Comparison of ENCODE assay signal across 11 cellular contexts in the genomic region with DNA sequence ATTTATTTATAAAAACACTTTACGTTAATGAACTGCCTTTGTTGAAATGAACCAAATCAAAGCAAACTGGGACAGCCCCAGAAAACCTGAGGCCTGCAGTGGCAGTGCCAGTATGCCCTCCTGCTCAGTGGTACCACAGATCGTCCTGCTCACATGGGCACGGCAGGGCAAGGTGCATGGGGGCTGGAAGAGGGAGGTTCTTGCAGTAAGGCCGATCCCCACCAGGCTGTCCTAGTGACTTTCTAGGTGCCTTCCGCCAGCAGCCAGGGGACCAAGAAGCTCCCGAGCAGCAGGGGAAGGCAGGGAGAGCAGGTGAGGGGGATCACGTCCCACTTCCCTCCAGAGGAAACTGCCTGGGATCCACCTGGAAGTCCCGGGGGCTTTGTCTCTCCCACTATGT.
"Had no signal": no experiment of that assay in that cellular context is flagged by ENCODE, and none has a peak within 500 bp of the region (broad histone marks: within the 10 kb centered on the region; RNA-seq: fewer than 3 reads in every experiment).

No MANE protein-coding gene starts in this region.

- H3K27ac Mint-ChIP-seq: activated T-helper 1 cell treated with anti-CD3 and anti-CD28 coated beads, Interleukin-12 subunit alpha, Interleukin-12 subunit beta, Interleukin-2, Interleukin-4 antibody, amounts not matched to agents 30 ng/mL and 10 ng/mL and 1 ng/mL, durations not matched to agents 14 hours and 24 hours and 36 hours; memory B cell; nephron progenitor cell had no signal

- H3K4me3 ChIP-seq: ascending aorta, esophagus muscularis mucosa, uterus had no signal

- H3K27me3 ChIP-seq: uterus had no signal

- H3K9me3 ChIP-seq: ascending aorta, esophagus muscularis mucosa, uterus had no signal

- DNase-seq: activated CD4-positive, alpha-beta T cell treated with anti-CD3 and anti-CD28 coated beads for 4 hours; activated naive CD4-positive, alpha-beta T cell; nephron progenitor cell; stimulated activated CD4-positive, alpha-beta T cell treated with anti-CD3 and anti-CD28 coated beads, Interleukin-4, amount 100 ng/mL, for 4 hours; stimulated activated naive CD8-positive, alpha-beta T cell treated with anti-CD3 and anti-CD28 coated beads, Interleukin-15, amount 100 ng/mL, for 72 hours; uterus had no signal

- H3K36me3 ChIP-seq: ascending aorta, uterus had no signal

- H3K9me3 Mint-ChIP-seq: activated T-helper 1 cell treated with anti-CD3 and anti-CD28 coated beads, Interleukin-12 subunit alpha, Interleukin-12 subunit beta, Interleukin-2, Interleukin-4 antibody, amounts not matched to agents 30 ng/mL and 10 ng/mL and 1 ng/mL, durations not matched to agents 14 hours and 24 hours and 36 hours; memory B cell; nephron progenitor cell; stimulated activated naive CD8-positive, alpha-beta T cell treated with anti-CD3 and anti-CD28 coated beads, Interleukin-15, amount 100 ng/mL, for 72 hours had no signal

- ATAC-seq: left lobe of liver; stimulated activated naive CD8-positive, alpha-beta T cell treated with anti-CD3 and anti-CD28 coated beads, Interleukin-15, amount 100 ng/mL, for 72 hours had no signal

- H3K4me3 Mint-ChIP-seq: activated T-helper 1 cell treated with anti-CD3 and anti-CD28 coated beads, Interleukin-12 subunit alpha, Interleukin-12 subunit beta, Interleukin-2, Interleukin-4 antibody, amounts not matched to agents 30 ng/mL and 10 ng/mL and 1 ng/mL, durations not matched to agents 14 hours and 24 hours and 36 hours; memory B cell; nephron progenitor cell; stimulated activated naive CD8-positive, alpha-beta T cell treated with anti-CD3 and anti-CD28 coated beads, Interleukin-15, amount 100 ng/mL, for 72 hours had no signal

- H3K4me1 ChIP-seq: ascending aorta had no signal

- H3K27ac ChIP-seq: ascending aorta, esophagus muscularis mucosa, uterus had no signal
